In genomic region chr11:36213050-36213840, GRCh38 we compare ENCODE assay signal across 16 cellular contexts.
DNase-seq lines count a peak whose midpoint lies in the region; ATAC-seq and TF ChIP-seq lines count a peak whose summit lies in the region.
"Had no signal": no experiment of that assay in that cellular context is flagged by ENCODE, and none has a peak within 500 bp of the region (broad histone marks: within the 10 kb centered on the region; RNA-seq: fewer than 3 reads in every experiment).

No MANE protein-coding gene starts in this region.

- POLR2A ChIA-PET in MCF 10A (lab: Yijun Ruan, JAX): interaction anchor here (0.6 kb wide), 1 partner anchor 122 kb away, joined by 3 read pairs; no protein-coding TSS in a partner anchor

- CTCF ChIA-PET in MCF 10A (lab: Yijun Ruan, JAX): no interaction called here

- no peaks in the 10 kb centered on the region for H3K9me3 ChIP-seq in breast epithelium
- H3K9me3 ChIP-seq in body of pancreas: no peaks in the 10 kb centered on the region
- H3K9me3 ChIP-seq: lower lobe of right lung had no signal

- ATAC-seq in HG02642 (IDR thresholded peaks at IDR 0.05; ENCODE audit: poor library complexity, unreplicated experiment) (no peak), body of pancreas (no peak)
- ATAC-seq: lower lobe of right lung had no signal

- peak overlapping the region; percentile 88 for H3K27ac Mint-ChIP-seq in MCF 10A (ENCODE audit: low read depth, unreplicated experiment)
- H3K27ac Mint-ChIP-seq: activated naive CD4-positive, alpha-beta T cell treated with anti-CD3 and anti-CD28 coated beads, Interleukin-2, amount 50 U/mL, for 24 hours had no signal

- H3K27ac ChIP-seq in breast epithelium: no peak overlapping the region
- peak overlapping the region; percentile 76 for H3K27ac ChIP-seq in angular gyrus (ENCODE audit: low read depth, low read length)
- H3K27ac ChIP-seq in body of pancreas: no peak overlapping the region
- H3K27ac ChIP-seq: hepatocyte, lower lobe of right lung had no signal

- no peak for DNase-seq in MCF 10A (ENCODE audit: unreplicated experiment)
- no peak for DNase-seq in breast epithelium (ENCODE audit: low spot score in 2 of 2)
- DNase-seq in left kidney (ENCODE audit: low read depth, low spot score): peak; percentile 69
- DNase-seq in GM19238 (ENCODE audit: insufficient read length, low spot score): no peak
- no peak for DNase-seq in body of pancreas
- no peak for DNase-seq in DMS53 treated with DMSO at 0.1 percent for 48 hours (lab: John Stamatoyannopoulos, UW; ENCODE audit: unreplicated experiment)
- DNase-seq: activated CD8-positive, alpha-beta memory T cell treated with anti-CD3 and anti-CD28 coated beads, Interleukin-2, amount 50 U/mL, for 4 hours; Karpas-422; lower lobe of right lung; occipital lobe; RPMI8226 had no signal

- H3K9me3 Mint-ChIP-seq in MCF 10A (ENCODE audit: unreplicated experiment): no peaks in the 10 kb centered on the region
- H3K9me3 Mint-ChIP-seq: activated naive CD4-positive, alpha-beta T cell treated with anti-CD3 and anti-CD28 coated beads, Interleukin-2, amount 50 U/mL, for 24 hours had no signal

- H3K4me3 Mint-ChIP-seq in MCF 10A (ENCODE audit: unreplicated experiment): no peak overlapping the region
- H3K4me3 Mint-ChIP-seq: activated naive CD4-positive, alpha-beta T cell treated with anti-CD3 and anti-CD28 coated beads, Interleukin-2, amount 50 U/mL, for 24 hours had no signal

- H3K27me3 ChIP-seq in breast epithelium (no peaks in the 10 kb centered on the region), body of pancreas (no peaks in the 10 kb centered on the region)
- H3K27me3 ChIP-seq: hepatocyte had no signal

- TF ChIP-seq POLR2A in breast epithelium (IDR thresholded peaks at IDR 0.05): no peak
- TF ChIP-seq POLR2A in body of pancreas (IDR thresholded peaks at IDR 0.05): no peak

- H3K36me3 ChIP-seq in breast epithelium (no peaks in the 10 kb centered on the region), body of pancreas (replicated peaks in 1 of 2; ENCODE audit: insufficient read depth in 1 of 2, low read depth in 2 of 2) (no peaks in the 10 kb centered on the region)
- H3K36me3 ChIP-seq: lower lobe of right lung had no signal

- peaks cover 31% of the 10 kb centered on the region for H3K4me1 Mint-ChIP-seq in MCF 10A (ENCODE audit: insufficient read depth, unreplicated experiment)
- H3K4me1 Mint-ChIP-seq: activated naive CD4-positive, alpha-beta T cell treated with anti-CD3 and anti-CD28 coated beads, Interleukin-2, amount 50 U/mL, for 24 hours had no signal

- H3K36me3 Mint-ChIP-seq in MCF 10A (ENCODE audit: insufficient read depth, unreplicated experiment): peaks cover 34% of the 10 kb centered on the region
- H3K36me3 Mint-ChIP-seq: activated naive CD4-positive, alpha-beta T cell treated with anti-CD3 and anti-CD28 coated beads, Interleukin-2, amount 50 U/mL, for 24 hours had no signal

- no peak overlapping the region for H3K4me3 ChIP-seq in breast epithelium
- H3K4me3 ChIP-seq in body of pancreas: no peak overlapping the region
- H3K4me3 ChIP-seq: hepatocyte, lower lobe of right lung, skin epidermis had no signal

- no peaks in the 10 kb centered on the region for H3K4me1 ChIP-seq in breast epithelium
- H3K4me1 ChIP-seq in body of pancreas: no peaks in the 10 kb centered on the region
- H3K4me1 ChIP-seq: lower lobe of right lung had no signal

- no peaks in the 10 kb centered on the region for H3K27me3 Mint-ChIP-seq in MCF 10A (ENCODE audit: insufficient read depth, unreplicated experiment)

- no peak for TF ChIP-seq CTCF in MCF 10A (IDR thresholded peaks at IDR 0.05; ENCODE audit: unreplicated experiment)
- no peak for TF ChIP-seq CTCF in breast epithelium (IDR thresholded peaks at IDR 0.05)
- TF ChIP-seq CTCF in body of pancreas (IDR thresholded peaks at IDR 0.05): no peak

- 87 to 92% methylated on average over 9 to 12 of the region's 12 CpGs for WGBS in body of pancreas, 2 donors

- BruUV-seq in MCF 10A (replicated peaks; lab: Mats Ljungman, UMichigan): no TSS peak

- intact Hi-C loops in MCF 10A (cut with micrococcal nuclease): no loop called here
- intact Hi-C loops in breast epithelium (cut with DNase I; ENCODE audit: low total_unique reads): no loop called here
- intact Hi-C loops in body of pancreas (cut with DNase I): no loop called here
